In the genomic region with DNA sequence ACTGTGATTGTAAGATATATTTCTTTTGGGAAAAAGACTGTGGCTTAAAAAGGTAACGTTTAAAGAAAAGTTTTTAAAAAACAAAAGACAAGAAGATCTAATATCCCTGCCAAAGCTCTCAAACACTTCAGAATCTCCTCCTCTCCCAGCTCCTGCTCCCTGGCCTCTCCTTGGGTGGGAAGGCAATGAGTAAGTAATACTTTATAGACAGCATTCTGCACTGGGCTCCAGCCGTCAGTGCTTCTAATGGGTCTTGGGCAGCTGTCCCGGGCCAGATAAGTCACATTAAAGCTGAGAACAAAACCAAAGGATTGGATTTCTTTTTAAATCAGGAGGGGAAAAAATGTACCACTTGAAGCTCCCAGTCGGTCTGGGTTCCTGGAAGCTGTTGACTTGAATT, we compare ENCODE assay signal across 21 cellular contexts.
A peak's percentile ranks its signal among the peaks of the same experiment; 100 is the strongest.
DNase-seq lines count a peak whose midpoint lies in the region; ATAC-seq and TF ChIP-seq lines count a peak whose summit lies in the region.
"Had no signal": no experiment of that assay in that cellular context is flagged by ENCODE, and none has a peak within 500 bp of the region (broad histone marks: within the 10 kb centered on the region; RNA-seq: fewer than 3 reads in every experiment).

No MANE protein-coding gene starts in this region.

- H3K4me1 ChIP-seq in left ventricle myocardium inferior, result peaks cover 30% of the 10 kb centered on the region
- H3K4me1 ChIP-seq in SK-N-SH (ENCODE audit: control insufficient read depth in 1 of 2, insufficient read depth in 2 of 2, low read depth in 1 of 2, low read length in 1 of 2), result peaks cover 0 to 8% of the 10 kb centered on the region in 2 experiments; a peak in 1 of 4 replicates

- H2AFZ ChIP-seq in SK-N-SH (ENCODE audit: low read depth), result no peak overlapping the region

- no peak for TF ChIP-seq CTCF in left ventricle myocardium inferior (IDR thresholded peaks at IDR 0.05; ENCODE audit: borderline replicate concordance)
- TF ChIP-seq CTCF in SK-N-SH (IDR thresholded peaks at IDR 0.05), result no peak

- H3K4me3 ChIP-seq in left ventricle myocardium inferior (no peak overlapping the region), SK-N-SH (ENCODE audit: low read depth in 2 of 2, low read length in 1 of 2) (no peak overlapping the region)
- H3K4me3 ChIP-seq: adrenal gland, colonic mucosa, lower lobe of right lung had no signal

- H3K27me3 ChIP-seq in left ventricle myocardium inferior (ENCODE audit: low read depth) (peaks cover 6% of the 10 kb centered on the region), SK-N-SH (ENCODE audit: insufficient read depth) (no peaks in the 10 kb centered on the region)
- H3K27me3 ChIP-seq: adrenal gland, colonic mucosa had no signal

- no peak for DNase-seq in left ventricle myocardium inferior
- no peak for DNase-seq in left ventricle myocardium superior
- DNase-seq in fibroblast of gingiva (ENCODE audit: low read depth), result peak; percentile 27
- DNase-seq in NCI-H128 (lab: John Stamatoyannopoulos, UW; ENCODE audit: unreplicated experiment), result no peak
- no peak for DNase-seq in SK-N-SH
- no peak for DNase-seq in NCI-H1930 (lab: John Stamatoyannopoulos, UW)
- DNase-seq in ureter (ENCODE audit: low spot score), result no peak
- DNase-seq: activated CD4-positive, CD25-positive, alpha-beta regulatory T cell; activated T-cell treated with anti-CD3 and anti-CD28 coated beads, Interleukin-2, amount 50 U/mL, for 24 hours; adrenal gland; colonic mucosa; COR-L47; Kasumi-1; lower lobe of right lung; NCI-H1694; NCI-H526; small intestine; stimulated activated naive CD8-positive, alpha-beta T cell treated with anti-CD3 and anti-CD28 coated beads, Interleukin-15, amount 100 ng/mL, for 72 hours; T-cell had no signal

- peak overlapping the region; percentile 73 for H3K27ac ChIP-seq in left ventricle myocardium inferior (replicated peaks)
- no peak overlapping the region for H3K27ac ChIP-seq in SK-N-SH (ENCODE audit: low read depth in 2 of 2, low read length in 1 of 2)
- H3K27ac ChIP-seq: adrenal gland, colonic mucosa, HL-60, lower lobe of right lung had no signal

- no peak for ATAC-seq in left ventricle myocardium superior
- ATAC-seq in HG02759 (IDR thresholded peaks at IDR 0.05; ENCODE audit: unreplicated experiment), result peak; percentile 13
- ATAC-seq: lower lobe of right lung; stimulated activated naive CD8-positive, alpha-beta T cell treated with anti-CD3 and anti-CD28 coated beads, Interleukin-15, amount 100 ng/mL, for 72 hours; T-cell had no signal

- H3K79me2 ChIP-seq in SK-N-SH (ENCODE audit: insufficient read depth), result no peaks in the 10 kb centered on the region

- CTCF ChIA-PET in SK-N-SH (lab: Yijun Ruan, JAX), result interaction anchor here (0.8 to 4.1 kb wide), 10 partner anchors 12 to 613 kb away, joined by 3 to 20 read pairs (median 6); no protein-coding TSS in a partner anchor

- TF ChIP-seq EP300 in SK-N-SH (IDR thresholded peaks at IDR 0.05; ENCODE audit: borderline replicate concordance in 1 of 2, low read depth in 1 of 2, low read length in 1 of 2), result no peak

- intact Hi-C loops in left ventricle myocardium inferior (cut with micrococcal nuclease), result loop anchor here (10.0 kb wide), 1 partner anchor 90 kb away; no protein-coding TSS in a partner anchor
- intact Hi-C loops in left ventricle myocardium superior (cut with micrococcal nuclease), result loop anchor here (10.0 kb wide), 1 partner anchor 100 kb away; no protein-coding TSS in a partner anchor

- no peaks in the 10 kb centered on the region for H4K20me1 ChIP-seq in SK-N-SH (ENCODE audit: insufficient read depth)

- H3K9me2 ChIP-seq in SK-N-SH, result no peaks in the 10 kb centered on the region

- no peak for TF ChIP-seq RAD21 in SK-N-SH (IDR thresholded peaks at IDR 0.05; ENCODE audit: low read length)

- H3K9me3 ChIP-seq in left ventricle myocardium inferior (replicated peaks) (no peaks in the 10 kb centered on the region), SK-N-SH (no peaks in the 10 kb centered on the region)
- H3K9me3 ChIP-seq: adrenal gland, colonic mucosa, lower lobe of right lung had no signal

- no peak overlapping the region for H3K4me2 ChIP-seq in SK-N-SH

- H3K36me3 ChIP-seq in left ventricle myocardium inferior, result no peaks in the 10 kb centered on the region
- H3K36me3 ChIP-seq in SK-N-SH (replicated peaks in 1 of 2; ENCODE audit: control insufficient read depth in 1 of 2, insufficient read depth in 2 of 2, low read length in 1 of 2), result no peaks in the 10 kb centered on the region
- H3K36me3 ChIP-seq: adrenal gland, colonic mucosa, lower lobe of right lung had no signal

- WGBS in SK-N-SH (ENCODE audit: low lambda C conversion rate), result 80% methylated on average over 4 of the region's 4 CpGs

- no peaks in the 10 kb centered on the region for H3F3A ChIP-seq in SK-N-SH (replicated peaks; ENCODE audit: insufficient read depth)

- H3K9ac ChIP-seq in SK-N-SH, result no peak overlapping the region

- POLR2A ChIA-PET in SK-N-SH (lab: Yijun Ruan, JAX), result no interaction called here

TF ChIP-seq in SK-N-SH, 30 proteins besides CTCF, POLR2A, EP300 and RAD21:
- TF ChIP-seq MXI1 (IDR thresholded peaks at IDR 0.05; ENCODE audit: low read depth, low read length), result no peak
- TF ChIP-seq RCOR1 (IDR thresholded peaks at IDR 0.05; ENCODE audit: low read length), result no peak
- TF ChIP-seq NRF1 (IDR thresholded peaks at IDR 0.05; ENCODE audit: low read depth, low read length), result no peak
- no peak for TF ChIP-seq FOXJ3 (CRISPR knock-in tag; IDR thresholded peaks at IDR 0.05)
- TF ChIP-seq, protein P1, sequence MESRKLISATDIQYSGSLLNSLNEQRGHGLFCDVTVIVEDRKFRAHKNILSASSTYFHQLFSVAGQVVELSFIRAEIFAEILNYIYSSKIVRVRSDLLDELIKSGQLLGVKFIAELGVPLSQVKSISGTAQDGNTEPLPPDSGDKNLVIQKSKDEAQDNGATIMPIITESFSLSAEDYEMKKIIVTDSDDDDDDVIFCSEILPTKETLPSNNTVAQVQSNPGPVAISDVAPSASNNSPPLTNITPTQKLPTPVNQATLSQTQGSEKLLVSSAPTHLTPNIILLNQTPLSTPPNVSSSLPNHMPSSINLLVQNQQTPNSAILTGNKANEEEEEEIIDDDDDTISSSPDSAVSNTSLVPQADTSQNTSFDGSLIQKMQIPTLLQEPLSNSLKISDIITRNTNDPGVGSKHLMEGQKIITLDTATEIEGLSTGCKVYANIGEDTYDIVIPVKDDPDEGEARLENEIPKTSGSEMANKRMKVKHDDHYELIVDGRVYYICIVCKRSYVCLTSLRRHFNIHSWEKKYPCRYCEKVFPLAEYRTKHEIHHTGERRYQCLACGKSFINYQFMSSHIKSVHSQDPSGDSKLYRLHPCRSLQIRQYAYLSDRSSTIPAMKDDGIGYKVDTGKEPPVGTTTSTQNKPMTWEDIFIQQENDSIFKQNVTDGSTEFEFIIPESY (IDR thresholded peaks at IDR 0.05; ENCODE audit: borderline replicate concordance, low read depth), result no peak
- TF ChIP-seq, protein P2, sequence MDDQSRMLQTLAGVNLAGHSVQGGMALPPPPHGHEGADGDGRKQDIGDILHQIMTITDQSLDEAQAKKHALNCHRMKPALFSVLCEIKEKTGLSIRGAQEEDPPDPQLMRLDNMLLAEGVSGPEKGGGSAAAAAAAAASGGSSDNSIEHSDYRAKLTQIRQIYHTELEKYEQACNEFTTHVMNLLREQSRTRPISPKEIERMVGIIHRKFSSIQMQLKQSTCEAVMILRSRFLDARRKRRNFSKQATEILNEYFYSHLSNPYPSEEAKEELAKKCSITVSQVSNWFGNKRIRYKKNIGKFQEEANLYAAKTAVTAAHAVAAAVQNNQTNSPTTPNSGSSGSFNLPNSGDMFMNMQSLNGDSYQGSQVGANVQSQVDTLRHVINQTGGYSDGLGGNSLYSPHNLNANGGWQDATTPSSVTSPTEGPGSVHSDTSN (IDR thresholded peaks at IDR 0.05), result no peak
